Comparison of ENCODE assay signal across 1 cellular context in genomic region chr10:132193907-132194552, GRCh38.
TF ChIP-seq lines count a peak whose summit lies in the region.

No MANE protein-coding gene starts in this region.

TF ChIP-seq in SK-N-SH, 30 proteins besides CTCF, POLR2A, EP300 and RAD21 (continued from another document):
- TF ChIP-seq, protein P1, sequence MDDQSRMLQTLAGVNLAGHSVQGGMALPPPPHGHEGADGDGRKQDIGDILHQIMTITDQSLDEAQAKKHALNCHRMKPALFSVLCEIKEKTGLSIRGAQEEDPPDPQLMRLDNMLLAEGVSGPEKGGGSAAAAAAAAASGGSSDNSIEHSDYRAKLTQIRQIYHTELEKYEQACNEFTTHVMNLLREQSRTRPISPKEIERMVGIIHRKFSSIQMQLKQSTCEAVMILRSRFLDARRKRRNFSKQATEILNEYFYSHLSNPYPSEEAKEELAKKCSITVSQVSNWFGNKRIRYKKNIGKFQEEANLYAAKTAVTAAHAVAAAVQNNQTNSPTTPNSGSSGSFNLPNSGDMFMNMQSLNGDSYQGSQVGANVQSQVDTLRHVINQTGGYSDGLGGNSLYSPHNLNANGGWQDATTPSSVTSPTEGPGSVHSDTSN (IDR thresholded peaks at IDR 0.05), result no peak
- TF ChIP-seq RCOR1 (IDR thresholded peaks at IDR 0.05; ENCODE audit: low read length), result no peak
TF ChIP-seq in SK-N-SH: peak in this region for 1.
